Comparison of ENCODE assay signal across 2 cellular contexts in the genomic region with DNA sequence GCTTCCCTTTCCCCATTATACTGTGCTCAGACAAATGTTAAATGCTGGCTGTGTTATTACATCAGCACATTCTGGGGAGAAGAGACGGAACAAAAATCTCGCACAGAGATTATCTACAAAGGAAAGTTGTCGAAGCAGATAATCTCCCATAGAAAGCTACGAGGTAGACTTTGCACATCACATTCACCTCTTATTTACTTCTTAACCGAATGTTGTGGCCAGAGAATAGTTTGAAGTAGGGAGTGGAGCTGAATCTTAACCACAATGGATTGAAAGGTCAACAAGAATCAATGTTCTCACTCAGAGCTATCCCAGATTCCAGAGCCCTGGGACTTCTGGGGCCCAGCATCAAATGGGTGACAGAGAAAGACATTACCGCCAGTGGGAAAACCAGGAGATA.
TF ChIP-seq lines count a peak whose summit lies in the region.

No MANE protein-coding gene starts in this region.

TF ChIP-seq in HepG2, 621 proteins besides CTCF, POLR2A, EP300 and RAD21 (continues in another document):
- TF ChIP-seq NR2F6 (IDR thresholded peaks at IDR 0.05) (peak; percentile 43; the same call in 1 of the 2 replicates), NR2F6 (CRISPR knock-in tag; IDR thresholded peaks at IDR 0.05) (no peak), ZSCAN20 (CRISPR knock-in tag; IDR thresholded peaks at IDR 0.05; ENCODE audit: borderline replicate concordance) (no peak), ZNF350 (CRISPR knock-in tag; IDR thresholded peaks at IDR 0.05; ENCODE audit: borderline replicate concordance, low read depth) (no peak), HNF4G (IDR thresholded peaks at IDR 0.05; ENCODE audit: borderline replicate concordance, low read depth, low read length) (peak; percentile 11; the same call in 1 of the 2 replicates), HNF4G (CRISPR knock-in tag; IDR thresholded peaks at IDR 0.05; ENCODE audit: borderline replicate concordance, low read depth) (no peak), TCF12 (IDR thresholded peaks at IDR 0.05) (no peak), TCF12 (CRISPR knock-in tag; IDR thresholded peaks at IDR 0.05) (no peak), FOXA3 (CRISPR knock-in tag; IDR thresholded peaks at IDR 0.05) (peak; percentile 46), CREB1 (IDR thresholded peaks at IDR 0.05) (no peak), CREB1 (CRISPR knock-in tag; IDR thresholded peaks at IDR 0.05) (peak; percentile 17; the same call in 1 of the 2 replicates), KDM4B (CRISPR knock-in tag; IDR thresholded peaks at IDR 0.05) (no peak), ZNF335 (CRISPR knock-in tag; IDR thresholded peaks at IDR 0.05) (no peak), SMC3 (IDR thresholded peaks at IDR 0.05; ENCODE audit: low read length) (peak; percentile 31; the same call in 1 of the 2 replicates), FOXA1 (IDR thresholded peaks at IDR 0.05) (no peak), FOXA1 (CRISPR knock-in tag; IDR thresholded peaks at IDR 0.05) (peak; percentile 40; the same call in 1 of the 2 replicates), ZBTB20 (CRISPR knock-in tag; IDR thresholded peaks at IDR 0.05; ENCODE audit: borderline replicate concordance, low read depth) (no peak), FOXP1 (IDR thresholded peaks at IDR 0.05) (no peak), FOXP1 (CRISPR knock-in tag; IDR thresholded peaks at IDR 0.05) (no peak), ZNF747 (CRISPR knock-in tag; IDR thresholded peaks at IDR 0.05; ENCODE audit: borderline replicate concordance) (no peak), GATAD2A (CRISPR knock-in tag; IDR thresholded peaks at IDR 0.05) (peak; percentile 31; the same call in 1 of the 2 replicates), MED1 (CRISPR knock-in tag; IDR thresholded peaks at IDR 0.05) (0 out of 2 replicates have a peak, but pooled peaks have one; percentile 22), SOX6 (IDR thresholded peaks at IDR 0.05) (no peak), SOX6 (CRISPR knock-in tag; IDR thresholded peaks at IDR 0.05) (peak; percentile 57; the same call in 1 of the 2 replicates)
- TF ChIP-seq, protein P1, sequence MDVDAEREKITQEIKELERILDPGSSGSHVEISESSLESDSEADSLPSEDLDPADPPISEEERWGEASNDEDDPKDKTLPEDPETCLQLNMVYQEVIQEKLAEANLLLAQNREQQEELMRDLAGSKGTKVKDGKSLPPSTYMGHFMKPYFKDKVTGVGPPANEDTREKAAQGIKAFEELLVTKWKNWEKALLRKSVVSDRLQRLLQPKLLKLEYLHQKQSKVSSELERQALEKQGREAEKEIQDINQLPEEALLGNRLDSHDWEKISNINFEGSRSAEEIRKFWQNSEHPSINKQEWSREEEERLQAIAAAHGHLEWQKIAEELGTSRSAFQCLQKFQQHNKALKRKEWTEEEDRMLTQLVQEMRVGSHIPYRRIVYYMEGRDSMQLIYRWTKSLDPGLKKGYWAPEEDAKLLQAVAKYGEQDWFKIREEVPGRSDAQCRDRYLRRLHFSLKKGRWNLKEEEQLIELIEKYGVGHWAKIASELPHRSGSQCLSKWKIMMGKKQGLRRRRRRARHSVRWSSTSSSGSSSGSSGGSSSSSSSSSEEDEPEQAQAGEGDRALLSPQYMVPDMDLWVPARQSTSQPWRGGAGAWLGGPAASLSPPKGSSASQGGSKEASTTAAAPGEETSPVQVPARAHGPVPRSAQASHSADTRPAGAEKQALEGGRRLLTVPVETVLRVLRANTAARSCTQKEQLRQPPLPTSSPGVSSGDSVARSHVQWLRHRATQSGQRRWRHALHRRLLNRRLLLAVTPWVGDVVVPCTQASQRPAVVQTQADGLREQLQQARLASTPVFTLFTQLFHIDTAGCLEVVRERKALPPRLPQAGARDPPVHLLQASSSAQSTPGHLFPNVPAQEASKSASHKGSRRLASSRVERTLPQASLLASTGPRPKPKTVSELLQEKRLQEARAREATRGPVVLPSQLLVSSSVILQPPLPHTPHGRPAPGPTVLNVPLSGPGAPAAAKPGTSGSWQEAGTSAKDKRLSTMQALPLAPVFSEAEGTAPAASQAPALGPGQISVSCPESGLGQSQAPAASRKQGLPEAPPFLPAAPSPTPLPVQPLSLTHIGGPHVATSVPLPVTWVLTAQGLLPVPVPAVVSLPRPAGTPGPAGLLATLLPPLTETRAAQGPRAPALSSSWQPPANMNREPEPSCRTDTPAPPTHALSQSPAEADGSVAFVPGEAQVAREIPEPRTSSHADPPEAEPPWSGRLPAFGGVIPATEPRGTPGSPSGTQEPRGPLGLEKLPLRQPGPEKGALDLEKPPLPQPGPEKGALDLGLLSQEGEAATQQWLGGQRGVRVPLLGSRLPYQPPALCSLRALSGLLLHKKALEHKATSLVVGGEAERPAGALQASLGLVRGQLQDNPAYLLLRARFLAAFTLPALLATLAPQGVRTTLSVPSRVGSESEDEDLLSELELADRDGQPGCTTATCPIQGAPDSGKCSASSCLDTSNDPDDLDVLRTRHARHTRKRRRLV (CRISPR knock-in tag; IDR thresholded peaks at IDR 0.05): no peak
- TF ChIP-seq, protein P2, sequence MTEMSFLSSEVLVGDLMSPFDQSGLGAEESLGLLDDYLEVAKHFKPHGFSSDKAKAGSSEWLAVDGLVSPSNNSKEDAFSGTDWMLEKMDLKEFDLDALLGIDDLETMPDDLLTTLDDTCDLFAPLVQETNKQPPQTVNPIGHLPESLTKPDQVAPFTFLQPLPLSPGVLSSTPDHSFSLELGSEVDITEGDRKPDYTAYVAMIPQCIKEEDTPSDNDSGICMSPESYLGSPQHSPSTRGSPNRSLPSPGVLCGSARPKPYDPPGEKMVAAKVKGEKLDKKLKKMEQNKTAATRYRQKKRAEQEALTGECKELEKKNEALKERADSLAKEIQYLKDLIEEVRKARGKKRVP (CRISPR knock-in tag; IDR thresholded peaks at IDR 0.05): peak in 1 of 2 experiments; percentile 62; a peak in 2 of 4 replicates
- TF ChIP-seq, protein P3, sequence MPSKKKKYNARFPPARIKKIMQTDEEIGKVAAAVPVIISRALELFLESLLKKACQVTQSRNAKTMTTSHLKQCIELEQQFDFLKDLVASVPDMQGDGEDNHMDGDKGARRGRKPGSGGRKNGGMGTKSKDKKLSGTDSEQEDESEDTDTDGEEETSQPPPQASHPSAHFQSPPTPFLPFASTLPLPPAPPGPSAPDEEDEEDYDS (CRISPR knock-in tag; IDR thresholded peaks at IDR 0.05): no peak
- TF ChIP-seq, protein P4, sequence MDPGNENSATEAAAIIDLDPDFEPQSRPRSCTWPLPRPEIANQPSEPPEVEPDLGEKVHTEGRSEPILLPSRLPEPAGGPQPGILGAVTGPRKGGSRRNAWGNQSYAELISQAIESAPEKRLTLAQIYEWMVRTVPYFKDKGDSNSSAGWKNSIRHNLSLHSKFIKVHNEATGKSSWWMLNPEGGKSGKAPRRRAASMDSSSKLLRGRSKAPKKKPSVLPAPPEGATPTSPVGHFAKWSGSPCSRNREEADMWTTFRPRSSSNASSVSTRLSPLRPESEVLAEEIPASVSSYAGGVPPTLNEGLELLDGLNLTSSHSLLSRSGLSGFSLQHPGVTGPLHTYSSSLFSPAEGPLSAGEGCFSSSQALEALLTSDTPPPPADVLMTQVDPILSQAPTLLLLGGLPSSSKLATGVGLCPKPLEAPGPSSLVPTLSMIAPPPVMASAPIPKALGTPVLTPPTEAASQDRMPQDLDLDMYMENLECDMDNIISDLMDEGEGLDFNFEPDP (CRISPR knock-in tag; conservative IDR thresholded peaks at IDR 0.05): no peak

TF ChIP-seq in liver, 16 proteins besides CTCF, POLR2A, EP300 and RAD21:
- TF ChIP-seq JUND (IDR thresholded peaks at IDR 0.05) (peak in 1 of 2 donors; percentile 14), NR2F2 (IDR thresholded peaks at IDR 0.05) (peak; percentile 15), FOXA1 (IDR thresholded peaks at IDR 0.05) (no peak), GABPA (IDR thresholded peaks at IDR 0.05 in 1 of 2, conservative IDR thresholded peaks at IDR 0.05 in 1 of 2) (no peak), EGR1 (IDR thresholded peaks at IDR 0.05; ENCODE audit: low read depth in 2 of 2) (no peak), SP1 (IDR thresholded peaks at IDR 0.05) (peak; percentile 87), HNF4A (conservative IDR thresholded peaks at IDR 0.05) (peak in 1 of 2 donors; percentile 83), TAF1 (conservative IDR thresholded peaks at IDR 0.05) (no peak), HNF4G (IDR thresholded peaks at IDR 0.05) (peak; percentile 64), FOXA2 (IDR thresholded peaks at IDR 0.05) (no peak), YY1 (IDR thresholded peaks at IDR 0.05) (no peak), RXRA (IDR thresholded peaks at IDR 0.05) (no peak)
- TF ChIP-seq, protein P5, sequence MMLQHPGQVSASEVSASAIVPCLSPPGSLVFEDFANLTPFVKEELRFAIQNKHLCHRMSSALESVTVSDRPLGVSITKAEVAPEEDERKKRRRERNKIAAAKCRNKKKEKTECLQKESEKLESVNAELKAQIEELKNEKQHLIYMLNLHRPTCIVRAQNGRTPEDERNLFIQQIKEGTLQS (IDR thresholded peaks at IDR 0.05): peak; percentile 37
- TF ChIP-seq, protein P6, sequence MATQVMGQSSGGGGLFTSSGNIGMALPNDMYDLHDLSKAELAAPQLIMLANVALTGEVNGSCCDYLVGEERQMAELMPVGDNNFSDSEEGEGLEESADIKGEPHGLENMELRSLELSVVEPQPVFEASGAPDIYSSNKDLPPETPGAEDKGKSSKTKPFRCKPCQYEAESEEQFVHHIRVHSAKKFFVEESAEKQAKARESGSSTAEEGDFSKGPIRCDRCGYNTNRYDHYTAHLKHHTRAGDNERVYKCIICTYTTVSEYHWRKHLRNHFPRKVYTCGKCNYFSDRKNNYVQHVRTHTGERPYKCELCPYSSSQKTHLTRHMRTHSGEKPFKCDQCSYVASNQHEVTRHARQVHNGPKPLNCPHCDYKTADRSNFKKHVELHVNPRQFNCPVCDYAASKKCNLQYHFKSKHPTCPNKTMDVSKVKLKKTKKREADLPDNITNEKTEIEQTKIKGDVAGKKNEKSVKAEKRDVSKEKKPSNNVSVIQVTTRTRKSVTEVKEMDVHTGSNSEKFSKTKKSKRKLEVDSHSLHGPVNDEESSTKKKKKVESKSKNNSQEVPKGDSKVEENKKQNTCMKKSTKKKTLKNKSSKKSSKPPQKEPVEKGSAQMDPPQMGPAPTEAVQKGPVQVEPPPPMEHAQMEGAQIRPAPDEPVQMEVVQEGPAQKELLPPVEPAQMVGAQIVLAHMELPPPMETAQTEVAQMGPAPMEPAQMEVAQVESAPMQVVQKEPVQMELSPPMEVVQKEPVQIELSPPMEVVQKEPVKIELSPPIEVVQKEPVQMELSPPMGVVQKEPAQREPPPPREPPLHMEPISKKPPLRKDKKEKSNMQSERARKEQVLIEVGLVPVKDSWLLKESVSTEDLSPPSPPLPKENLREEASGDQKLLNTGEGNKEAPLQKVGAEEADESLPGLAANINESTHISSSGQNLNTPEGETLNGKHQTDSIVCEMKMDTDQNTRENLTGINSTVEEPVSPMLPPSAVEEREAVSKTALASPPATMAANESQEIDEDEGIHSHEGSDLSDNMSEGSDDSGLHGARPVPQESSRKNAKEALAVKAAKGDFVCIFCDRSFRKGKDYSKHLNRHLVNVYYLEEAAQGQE (IDR thresholded peaks at IDR 0.05): no peak
- TF ChIP-seq, protein P7, sequence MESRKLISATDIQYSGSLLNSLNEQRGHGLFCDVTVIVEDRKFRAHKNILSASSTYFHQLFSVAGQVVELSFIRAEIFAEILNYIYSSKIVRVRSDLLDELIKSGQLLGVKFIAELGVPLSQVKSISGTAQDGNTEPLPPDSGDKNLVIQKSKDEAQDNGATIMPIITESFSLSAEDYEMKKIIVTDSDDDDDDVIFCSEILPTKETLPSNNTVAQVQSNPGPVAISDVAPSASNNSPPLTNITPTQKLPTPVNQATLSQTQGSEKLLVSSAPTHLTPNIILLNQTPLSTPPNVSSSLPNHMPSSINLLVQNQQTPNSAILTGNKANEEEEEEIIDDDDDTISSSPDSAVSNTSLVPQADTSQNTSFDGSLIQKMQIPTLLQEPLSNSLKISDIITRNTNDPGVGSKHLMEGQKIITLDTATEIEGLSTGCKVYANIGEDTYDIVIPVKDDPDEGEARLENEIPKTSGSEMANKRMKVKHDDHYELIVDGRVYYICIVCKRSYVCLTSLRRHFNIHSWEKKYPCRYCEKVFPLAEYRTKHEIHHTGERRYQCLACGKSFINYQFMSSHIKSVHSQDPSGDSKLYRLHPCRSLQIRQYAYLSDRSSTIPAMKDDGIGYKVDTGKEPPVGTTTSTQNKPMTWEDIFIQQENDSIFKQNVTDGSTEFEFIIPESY (IDR thresholded peaks at IDR 0.05): no peak
- TF ChIP-seq, protein P8, sequence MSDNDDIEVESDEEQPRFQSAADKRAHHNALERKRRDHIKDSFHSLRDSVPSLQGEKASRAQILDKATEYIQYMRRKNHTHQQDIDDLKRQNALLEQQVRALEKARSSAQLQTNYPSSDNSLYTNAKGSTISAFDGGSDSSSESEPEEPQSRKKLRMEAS (IDR thresholded peaks at IDR 0.05): no peak
TF ChIP-seq in liver: peak in this region for 6.
